8 cellular contexts compared by ENCODE assay signal in the genomic region with DNA sequence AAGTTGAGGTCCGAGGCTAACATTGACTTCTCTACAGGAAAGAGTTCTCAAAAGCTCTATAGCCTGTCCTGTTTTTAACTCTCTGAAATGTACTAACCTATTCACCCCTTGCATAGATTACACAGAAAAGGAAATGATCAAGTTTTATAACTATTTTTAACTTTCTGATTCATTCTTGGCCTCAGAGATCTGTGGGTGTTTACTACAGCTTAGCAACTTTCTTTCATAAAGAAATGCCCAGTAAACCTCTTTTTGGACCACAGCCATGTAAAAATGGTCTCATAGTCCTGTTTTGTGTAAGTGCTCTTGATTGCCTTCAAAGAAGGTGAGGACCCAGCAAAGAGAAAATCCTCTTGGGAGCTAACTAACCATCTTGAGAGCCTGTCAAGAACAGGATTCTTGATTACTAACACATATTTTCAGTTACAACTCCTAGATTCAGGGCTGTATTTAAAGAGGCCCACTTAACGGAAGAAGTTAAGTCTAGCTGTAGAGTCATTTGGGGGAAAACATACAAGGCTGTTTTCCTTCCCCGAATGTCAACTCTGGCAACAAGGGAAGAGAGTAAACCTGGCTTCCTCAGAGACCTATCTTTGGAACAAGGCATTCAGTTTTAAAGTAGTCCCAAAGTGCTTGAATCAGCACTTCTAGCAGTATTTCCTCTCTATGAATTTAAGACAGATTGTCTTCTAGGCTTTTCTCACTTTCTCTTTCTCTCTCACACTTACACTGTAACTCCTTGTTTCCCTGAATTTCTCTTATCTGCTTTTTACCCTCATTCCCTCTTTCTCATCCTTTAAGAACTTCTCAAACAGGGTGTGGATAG.
DNase-seq lines count a peak whose midpoint lies in the region; ATAC-seq and TF ChIP-seq lines count a peak whose summit lies in the region.

No MANE protein-coding gene starts in this region.

- H3K36me3 Mint-ChIP-seq in activated CD4-positive, alpha-beta T cell treated with anti-CD3 and anti-CD28 coated beads, Interleukin-2, amount 10 ng/mL, durations not matched to agents 24 days and 14 days (ENCODE audit: low read depth): peaks cover 3% of the 10 kb centered on the region
- no peaks in the 10 kb centered on the region for H3K36me3 Mint-ChIP-seq in T-helper 1 cell treated with Interleukin-12 subunit alpha and Interleukin-12 subunit beta and Interleukin-4 antibody, amounts not matched to agents 30 μg/mL and 1 μg/mL, for 36 hours (ENCODE audit: low read depth)

- H3K9ac ChIP-seq in skeletal muscle satellite cell (ENCODE audit: low read depth, low read length): no peak overlapping the region

- no peak for TF ChIP-seq CTCF in stomach (IDR thresholded peaks at IDR 0.05)

- no peaks in the 10 kb centered on the region for H3K27me3 Mint-ChIP-seq in activated CD4-positive, alpha-beta T cell treated with anti-CD3 and anti-CD28 coated beads, Interleukin-2, amount 10 ng/mL, durations not matched to agents 24 days and 14 days
- no peaks in the 10 kb centered on the region for H3K27me3 Mint-ChIP-seq in T-helper 1 cell treated with Interleukin-12 subunit alpha and Interleukin-12 subunit beta and Interleukin-4 antibody, amounts not matched to agents 30 μg/mL and 1 μg/mL, for 36 hours (ENCODE audit: low read depth)

- H3K4me1 Mint-ChIP-seq in activated CD4-positive, alpha-beta T cell treated with anti-CD3 and anti-CD28 coated beads, Interleukin-2, amount 10 ng/mL, durations not matched to agents 24 days and 14 days: peaks cover 80% of the 10 kb centered on the region
- H3K4me1 Mint-ChIP-seq in T-helper 1 cell treated with Interleukin-12 subunit alpha and Interleukin-12 subunit beta and Interleukin-4 antibody, amounts not matched to agents 30 μg/mL and 1 μg/mL, for 36 hours (ENCODE audit: low read depth): peaks cover 45% of the 10 kb centered on the region

- H3K36me3 ChIP-seq in skeletal muscle satellite cell (ENCODE audit: insufficient read depth, low read length): no peaks in the 10 kb centered on the region
- H3K36me3 ChIP-seq in stomach: no peaks in the 10 kb centered on the region

- WGBS in stomach, 5 donors: 31 to 41% (median 36%) methylated on average over 3 of the region's 3 CpGs

- intact Hi-C loops in activated CD4-positive, alpha-beta T cell treated with anti-CD3 and anti-CD28 coated beads, Interleukin-2, amount 10 ng/mL, durations not matched to agents 24 days and 14 days (cut with micrococcal nuclease): loop anchor here (1.0 to 5.0 kb wide), 7 partner anchors 11 to 270 kb away; a partner anchor contains a TSS
- intact Hi-C loops in stomach (cut with DNase I; ENCODE audit: low total_unique reads) (no loop called here), head of caudate nucleus (cut with DNase I) (no loop called here)

- no peaks in the 10 kb centered on the region for H3K27me3 ChIP-seq in skeletal muscle satellite cell (ENCODE audit: control insufficient read depth, insufficient read depth, low read length)
- H3K27me3 ChIP-seq in stomach: no peaks in the 10 kb centered on the region

- H3K27ac ChIP-seq in stomach: no peak overlapping the region

- H3K4me2 ChIP-seq in skeletal muscle satellite cell (ENCODE audit: low read length): peak overlapping the region; percentile 12

- peak overlapping the region; percentile 78 for H3K4me3 Mint-ChIP-seq in activated CD4-positive, alpha-beta T cell treated with anti-CD3 and anti-CD28 coated beads, Interleukin-2, amount 10 ng/mL, durations not matched to agents 24 days and 14 days
- H3K4me3 Mint-ChIP-seq in T-helper 1 cell treated with Interleukin-12 subunit alpha and Interleukin-12 subunit beta and Interleukin-4 antibody, amounts not matched to agents 30 μg/mL and 1 μg/mL, for 36 hours: peak overlapping the region; percentile 2

- peak overlapping the region; percentile 94 for H3K27ac Mint-ChIP-seq in activated CD4-positive, alpha-beta T cell treated with anti-CD3 and anti-CD28 coated beads, Interleukin-2, amount 10 ng/mL, durations not matched to agents 24 days and 14 days
- H3K27ac Mint-ChIP-seq in T-helper 1 cell treated with Interleukin-12 subunit alpha and Interleukin-12 subunit beta and Interleukin-4 antibody, amounts not matched to agents 30 μg/mL and 1 μg/mL, for 36 hours: peak overlapping the region; percentile 83

- H3K4me3 ChIP-seq in skeletal muscle satellite cell (ENCODE audit: low read length) (peak overlapping the region; percentile 19), stomach (no peak overlapping the region)

- no peak for TF ChIP-seq EP300 in stomach (IDR thresholded peaks at IDR 0.05)

- no peak for TF ChIP-seq POLR2A in stomach (IDR thresholded peaks at IDR 0.05)

- H3K4me1 ChIP-seq in skeletal muscle satellite cell (ENCODE audit: control insufficient read depth, insufficient read depth, low read length) (peaks cover 14% of the 10 kb centered on the region), stomach (no peaks in the 10 kb centered on the region)

- DNase-seq in activated CD4-positive, alpha-beta T cell treated with anti-CD3 and anti-CD28 coated beads, Interleukin-2, amount 10 ng/mL, durations not matched to agents 24 days and 14 days: peak; percentile 69
- DNase-seq in activated CD4-positive, alpha-beta T cell treated with anti-CD3 and anti-CD28 coated beads for 4 hours: no peak
- DNase-seq in stomach (no peak), head of caudate nucleus (no peak), midbrain (lab: John Stamatoyannopoulos, UW) (no peak)

- H3K9me3 ChIP-seq in skeletal muscle satellite cell (replicated peaks; ENCODE audit: low read length) (no peaks in the 10 kb centered on the region), stomach (peaks cover 0 to 11% (median 8%) of the 10 kb centered on the region in 4 donors)

- H3K9me3 Mint-ChIP-seq in activated CD4-positive, alpha-beta T cell treated with anti-CD3 and anti-CD28 coated beads, Interleukin-2, amount 10 ng/mL, durations not matched to agents 24 days and 14 days: peaks cover 18% of the 10 kb centered on the region
- peaks cover 6% of the 10 kb centered on the region for H3K9me3 Mint-ChIP-seq in T-helper 1 cell treated with Interleukin-12 subunit alpha and Interleukin-12 subunit beta and Interleukin-4 antibody, amounts not matched to agents 30 μg/mL and 1 μg/mL, for 36 hours

- peak; percentile 88 for ATAC-seq in HG02759 (IDR thresholded peaks at IDR 0.05; ENCODE audit: unreplicated experiment)
